Comparison of ENCODE assay signal across 10 cellular contexts in the genomic region with DNA sequence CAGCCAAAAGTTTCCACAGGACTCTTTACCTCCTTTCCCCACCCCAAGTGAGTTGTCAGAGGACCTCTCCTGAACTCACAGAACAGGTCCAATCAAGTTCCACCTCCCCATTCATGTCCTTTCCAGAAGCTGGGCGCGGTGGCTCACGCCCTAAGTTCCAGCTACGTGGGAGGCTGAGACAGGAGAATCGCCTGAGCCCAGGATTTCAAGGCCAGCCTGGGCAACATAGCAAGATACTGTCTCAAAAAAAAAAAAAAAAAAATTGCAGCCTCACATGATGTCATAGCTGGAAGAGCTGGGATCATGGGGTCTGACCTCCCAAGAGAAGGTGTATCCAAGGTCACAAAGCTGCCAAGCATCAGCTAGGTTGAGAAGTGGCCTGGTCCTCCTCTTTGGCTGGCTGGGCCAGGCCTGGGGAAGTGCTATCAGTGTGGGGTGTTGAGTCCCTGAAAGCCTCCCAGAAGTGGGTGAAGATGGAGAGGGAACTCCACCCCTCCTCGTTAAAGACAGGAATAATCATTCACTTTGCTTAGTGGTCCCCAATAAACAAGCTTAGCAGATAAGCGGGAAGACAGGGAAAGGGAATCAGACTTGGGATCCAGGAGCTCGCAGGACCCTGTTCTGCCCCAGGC. TPM values are rescaled to one million over a fixed set of nuclear protein-coding genes. Genes with fewer than 3 reads are reported as not detected.
DNase-seq lines count a peak whose midpoint lies in the region; ATAC-seq, FAIRE-seq and TF ChIP-seq lines count a peak whose summit lies in the region.
"Had no signal": no experiment of that assay in that cellular context is flagged by ENCODE, and none has a peak within 500 bp of the region (broad histone marks: within the 10 kb centered on the region; RNA-seq: fewer than 3 reads in every experiment).

No MANE protein-coding gene starts in this region.

- H2BK15ac ChIP-seq in neuronal stem cell (ENCODE audit: low read length) = no peak overlapping the region

- H3K9ac ChIP-seq in endothelial cell of umbilical vein (replicated peaks; ENCODE audit: extremely low read depth, insufficient read depth, low read length) (peak overlapping the region; percentile 12), neuronal stem cell (ENCODE audit: low read depth, low read length, poor library complexity) (no peak overlapping the region)

- no peak overlapping the region for H4K8ac ChIP-seq in neuronal stem cell (ENCODE audit: low read depth, low read length)

- CTCF ChIA-PET in endothelial cell of umbilical vein (lab: Charles Lee) = interaction anchor here (0.6 to 2.4 kb wide), 9 partner anchors 10 to 192 kb away, joined by 3 to 53 read pairs (median 3); no protein-coding TSS in a partner anchor

- peaks cover 0 to 59% (median 47%) of the 10 kb centered on the region in 12 donors for H3K4me1 ChIP-seq in heart left ventricle
- peaks cover 33% of the 10 kb centered on the region for H3K4me1 ChIP-seq in endothelial cell of umbilical vein (ENCODE audit: control insufficient read depth, extremely low read depth, insufficient read depth, low read length)
- peaks cover 15 to 18% of the 10 kb centered on the region in 2 donors for H3K4me1 ChIP-seq in neuronal stem cell (ENCODE audit: control insufficient read depth in 2 of 2, insufficient read depth in 1 of 2, low read depth in 1 of 2, low read length in 2 of 2)
- peaks cover 0 to 18% of the 10 kb centered on the region in 2 donors for H3K4me1 ChIP-seq in uterus

- DNase-seq in heart left ventricle = peak in 1 of 5 donors; percentile 25
- no peak for DNase-seq in Right ventricle myocardium superior
- no peak for DNase-seq in endothelial cell of umbilical vein (ENCODE audit: low read depth, low spot score)
- DNase-seq in neuronal stem cell (ENCODE audit: low spot score) = no peak
- DNase-seq in uterus = no peak
- DNase-seq: activated T-cell treated with anti-CD3 and anti-CD28 coated beads for 4 hours, NCI-H187 treated with DMSO at 0.1 percent for 48 hours had no signal

- no peak overlapping the region for H3K18ac ChIP-seq in neuronal stem cell (ENCODE audit: low read length)

- H2AFZ ChIP-seq in endothelial cell of umbilical vein (ENCODE audit: low read depth, low read length) = peak overlapping the region; percentile 25
- no peak overlapping the region for H2AFZ ChIP-seq in neuronal stem cell (ENCODE audit: low read length)

- H3K36me3 ChIP-seq in heart left ventricle (no peaks in the 10 kb centered on the region), endothelial cell of umbilical vein (ENCODE audit: control insufficient read depth in 2 of 2, extremely low read depth in 1 of 2, insufficient read depth in 2 of 2, low read length in 2 of 2) (no peaks in the 10 kb centered on the region), neuronal stem cell (replicated peaks in 1 of 2; ENCODE audit: control insufficient read depth in 2 of 2, insufficient read depth in 2 of 2, low read length in 2 of 2) (peaks cover 0 to 17% of the 10 kb centered on the region in 2 donors), uterus (no peaks in the 10 kb centered on the region)

- H3K9me3 ChIP-seq in heart left ventricle (no peaks in the 10 kb centered on the region), endothelial cell of umbilical vein (replicated peaks; ENCODE audit: control insufficient read depth, insufficient read depth, low read length) (no peaks in the 10 kb centered on the region), neuronal stem cell (replicated peaks in 1 of 2; ENCODE audit: control insufficient read depth in 2 of 2, insufficient read depth in 1 of 2, low read depth in 1 of 2, low read length in 2 of 2) (no peaks in the 10 kb centered on the region), uterus (no peaks in the 10 kb centered on the region)

- dilution Hi-C loops in endothelial cell of umbilical vein (cut with MboI; ENCODE audit: extremely low pct_ligation_motif_present, low sequenced_read_pairs) = no loop called here

- no peak for FAIRE-seq in endothelial cell of umbilical vein (lab: Jason Lieb, UNC)

- H3K4me3 ChIP-seq in heart left ventricle = no peak overlapping the region
- H3K4me3 ChIP-seq in endothelial cell of umbilical vein (replicated peaks in 1 of 3; ENCODE audit: insufficient read depth in 1 of 3, low read depth in 1 of 3, low read length in 3 of 3) = no peak overlapping the region
- no peak overlapping the region for H3K4me3 ChIP-seq in neuronal stem cell (ENCODE audit: low read length in 2 of 2)
- H3K4me3 ChIP-seq in uterus = no peak overlapping the region

- TF ChIP-seq CTCF in heart left ventricle (IDR thresholded peaks at IDR 0.05) (no peak), endothelial cell of umbilical vein (IDR thresholded peaks at IDR 0.05; ENCODE audit: extremely low read depth in 1 of 2, insufficient read depth in 1 of 2, low read depth in 1 of 2, low read length in 2 of 2) (no peak), uterus (IDR thresholded peaks at IDR 0.05) (no peak)

- H2BK12ac ChIP-seq in neuronal stem cell (ENCODE audit: low read length) = no peak overlapping the region

- no peak for TF ChIP-seq POLR2A in heart left ventricle (IDR thresholded peaks at IDR 0.05)
- TF ChIP-seq POLR2A in endothelial cell of umbilical vein (IDR thresholded peaks at IDR 0.05; ENCODE audit: low read depth, low read length) = no peak
- TF ChIP-seq POLR2A in uterus (IDR thresholded peaks at IDR 0.05) = no peak

- WGBS in heart left ventricle, 4 donors = 68 to 86% (median 82%) methylated on average over 8 of the region's 8 CpGs
- WGBS in neuronal stem cell (ENCODE audit: extremely low coverage in 2 of 2, insufficient read length in 2 of 2, insufficient replicate concordance in 1 of 2), 2 donors = no CpG with 5 or more reads among the region's 8 CpGs

- no peak overlapping the region for H4K91ac ChIP-seq in neuronal stem cell (ENCODE audit: low read depth, low read length, poor library complexity)

- no peak overlapping the region for H3K4ac ChIP-seq in neuronal stem cell (ENCODE audit: low read length)

- H3K79me2 ChIP-seq in endothelial cell of umbilical vein (ENCODE audit: control insufficient read depth, insufficient read depth, low read length) = no peaks in the 10 kb centered on the region

- POLR2A ChIA-PET in endothelial cell of umbilical vein (lab: Charles Lee) = no interaction called here

- ATAC-seq in heart left ventricle (no peak), Right ventricle myocardium superior (ENCODE audit: poor library complexity) (no peak), HG03139 (IDR thresholded peaks at IDR 0.05; ENCODE audit: unreplicated experiment) (no peak), GM19395 (IDR thresholded peaks at IDR 0.05; ENCODE audit: unreplicated experiment) (no peak), GM18858 (IDR thresholded peaks at IDR 0.05; ENCODE audit: unreplicated experiment) (no peak)

- H2BK5ac ChIP-seq in neuronal stem cell (ENCODE audit: low read length) = peak overlapping the region; percentile 35

- H3K23ac ChIP-seq in neuronal stem cell (ENCODE audit: low read depth, low read length, poor library complexity) = no peak overlapping the region

- H3K27ac ChIP-seq in heart left ventricle (peak overlapping the region in 11 of 12 donors; percentile 65 to 99 (median 73)), endothelial cell of umbilical vein (ENCODE audit: insufficient read depth, low read depth, low read length) (peak overlapping the region; percentile 74), neuronal stem cell (replicated peaks; ENCODE audit: low read length) (peak overlapping the region; percentile 9), uterus (peak overlapping the region; percentile 83 to 100)

- no peak overlapping the region for H3K14ac ChIP-seq in neuronal stem cell (ENCODE audit: low read length)

- H2BK120ac ChIP-seq in neuronal stem cell (ENCODE audit: low read depth, low read length) = no peak overlapping the region

- H3K79me1 ChIP-seq in neuronal stem cell (ENCODE audit: low read depth, low read length) = no peaks in the 10 kb centered on the region

- no peak overlapping the region for H3K4me2 ChIP-seq in endothelial cell of umbilical vein (ENCODE audit: insufficient read depth, low read length)
- no peak overlapping the region for H3K4me2 ChIP-seq in neuronal stem cell (ENCODE audit: insufficient read depth, low read length, poor library complexity, severe bottlenecking)

- H4K20me1 ChIP-seq in endothelial cell of umbilical vein (replicated peaks; ENCODE audit: control insufficient read depth, extremely low read depth, insufficient read depth, low read length) = no peaks in the 10 kb centered on the region

- BruUV-seq in endothelial cell of umbilical vein (replicated peaks; lab: Mats Ljungman, UMichigan) = TSS peak; percentile 62

- H3K27me3 ChIP-seq in heart left ventricle (no peaks in the 10 kb centered on the region), endothelial cell of umbilical vein (ENCODE audit: control insufficient read depth in 2 of 2, insufficient read depth in 2 of 2, low read length in 2 of 2) (no peaks in the 10 kb centered on the region), neuronal stem cell (ENCODE audit: control insufficient read depth in 3 of 3, insufficient read depth in 3 of 3, low read depth in 1 of 3, low read length in 3 of 3) (no peaks in the 10 kb centered on the region), uterus (no peaks in the 10 kb centered on the region)

- intact Hi-C loops in heart left ventricle (cut with DNase I) = loop anchor here in 1 of 10 donors (2.0 kb wide), 1 partner anchor 16 kb away; no protein-coding TSS in a partner anchor
- intact Hi-C loops in Right ventricle myocardium superior (cut with DNase I) = no loop called here
- intact Hi-C loops in endothelial cell of umbilical vein (cut with micrococcal nuclease) = no loop called here
- intact Hi-C loops in uterus (cut with DNase I; ENCODE audit: low total_unique reads) = no loop called here

- H2AK5ac ChIP-seq in neuronal stem cell (ENCODE audit: low read depth, low read length) = no peak overlapping the region

- no peaks in the 10 kb centered on the region for H3K9me1 ChIP-seq in endothelial cell of umbilical vein (replicated peaks; ENCODE audit: control insufficient read depth, extremely low read depth, insufficient read depth, low read length)

RNA-seq across cellular contexts. Expression of a gene that starts 5.5 kb away (rescaled TPM):
- total RNA-seq in heart left ventricle = 10 to 100 TPM in 4 of 9 donors, 1 to 10 TPM in 5; 4.1 to 20.4 (median 9.8) TPM
- polyA plus RNA-seq in heart left ventricle = 10 to 100 TPM in 1 of 2 donors, 1 to 10 TPM in 1; 7.2 to 10.3 TPM
- total RNA-seq in Right ventricle myocardium superior = 10.1 TPM
- total RNA-seq in endothelial cell of umbilical vein = 21.6 TPM in 2 replicates
- 4.1 and 6.6 TPM in 2 replicates for polyA plus RNA-seq in endothelial cell of umbilical vein
- polyA plus RNA-seq in endothelial cell of umbilical vein (2011; cell fraction: cytosol; rRNA removed) = 3.1 and 3.8 TPM in 2 replicates
- polyA plus RNA-seq in endothelial cell of umbilical vein (2011; cell fraction: nucleus; rRNA removed) = 16.3 and 21.0 TPM in 2 replicates
- polyA plus RNA-seq in endothelial cell of umbilical vein (2012) = 8.5 and 13.1 TPM in 2 replicates
- 5.5 and 8.6 TPM in 2 replicates for polyA minus RNA-seq in endothelial cell of umbilical vein
- polyA minus RNA-seq in endothelial cell of umbilical vein (2011; cell fraction: cytosol; rRNA and poly(A)+ RNA removed) = 7.8 TPM
- 7.6 and 17.2 TPM in 2 replicates for polyA minus RNA-seq in endothelial cell of umbilical vein (2011; cell fraction: nucleus; rRNA and poly(A)+ RNA removed)
- polyA plus RNA-seq in neuronal stem cell (2013, experiment 1 of 2) = 14.3 TPM
- 15.1 TPM for polyA plus RNA-seq in neuronal stem cell (2013, experiment 2 of 2)
- 10 to 100 TPM in 1 of 4 donors, 1 to 10 TPM in 3; 1.8 to 32.6 (median 7.8) TPM for total RNA-seq in uterus

Comparison
In these comparisons a context has a peak if more than half of its experiments do, and no peak if none do; other contexts are left out.
1. H3K27ac ChIP-seq: peak in every context shown above with its lines; median percentile 92 in uterus; 74 in endothelial cell of umbilical vein; 73 in heart left ventricle; 9 in neuronal stem cell.